Comparison of ENCODE assay signal across 27 cellular contexts in the genomic region with DNA sequence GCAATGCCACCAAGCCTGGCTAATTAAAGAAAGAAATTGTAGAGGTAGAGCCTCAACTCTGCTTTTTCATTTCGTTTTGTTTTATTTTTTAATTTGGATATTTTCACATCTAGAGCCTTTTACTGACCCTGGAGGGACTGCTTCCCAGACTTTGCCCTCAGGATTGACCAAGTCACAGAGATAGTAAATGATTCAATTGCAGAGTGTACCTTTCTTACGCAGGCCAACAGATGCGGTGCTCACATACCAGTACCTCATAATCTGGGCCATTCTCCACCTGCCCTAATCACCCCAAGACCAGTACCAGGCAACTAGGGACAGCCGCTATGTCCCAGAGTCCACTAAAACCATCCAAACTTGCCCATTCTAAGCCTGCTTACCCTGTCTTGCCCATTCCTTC.
DNase-seq lines count a peak whose midpoint lies in the region; ATAC-seq, FAIRE-seq and TF ChIP-seq lines count a peak whose summit lies in the region.
"Had no signal": no experiment of that assay in that cellular context is flagged by ENCODE, and none has a peak within 500 bp of the region (broad histone marks: within the 10 kb centered on the region; RNA-seq: fewer than 3 reads in every experiment).

No MANE protein-coding gene starts in this region.

- no peak for TF ChIP-seq EP300 in HepG2 (IDR thresholded peaks at IDR 0.05; ENCODE audit: low read depth in 2 of 2, low read length in 2 of 2)
- no peak for TF ChIP-seq EP300 in HepG2 (CRISPR knock-in tag; IDR thresholded peaks at IDR 0.05; ENCODE audit: borderline replicate concordance)

- ATAC-seq in HepG2 = no peak; the same call in 2 of the 3 replicates
- peak; percentile 89 for ATAC-seq in left lobe of liver
- no peak for ATAC-seq in GM23338
- ATAC-seq: GM12878 had no signal

- H3K4me1 ChIP-seq in liver (ENCODE audit: control insufficient read depth in 4 of 4, insufficient read depth in 4 of 4, low read length in 3 of 4) (peaks cover 2 to 6% (median 5%) of the 10 kb centered on the region in 4 donors), HepG2 (ENCODE audit: insufficient read depth, low read length) (peaks cover 4% of the 10 kb centered on the region; the same call in 1 of the 2 replicates), trophoblast cell (ENCODE audit: control insufficient read depth in 1 of 2, insufficient read depth in 2 of 2, low read length in 2 of 2) (peaks cover 0 to 6% of the 10 kb centered on the region in 2 experiments), GM23338 (ENCODE audit: insufficient read depth) (no peaks in the 10 kb centered on the region; the same call in 1 of the 2 replicates)
- H3K4me1 ChIP-seq: BE2C, BLaER1 had no signal

- H3K4me2 ChIP-seq in HepG2 (ENCODE audit: low read depth, low read length) = no peak overlapping the region
- H3K4me2 ChIP-seq in trophoblast cell (ENCODE audit: low read length) = no peak overlapping the region
- H3K4me2 ChIP-seq in GM23338 = no peak overlapping the region
- H3K4me2 ChIP-seq: BLaER1 had no signal

- H3K27me3 ChIP-seq in liver (ENCODE audit: control insufficient read depth in 4 of 4, insufficient read depth in 4 of 4, low read length in 3 of 4) = no peaks in the 10 kb centered on the region
- peaks cover 0 to 9% of the 10 kb centered on the region in 2 experiments; a peak in 1 of 5 replicates for H3K27me3 ChIP-seq in HepG2 (ENCODE audit: control insufficient read depth in 1 of 2, insufficient read depth in 2 of 2, low read length in 2 of 2)
- H3K27me3 ChIP-seq in trophoblast cell (ENCODE audit: insufficient read depth, low read length) = no peaks in the 10 kb centered on the region
- no peaks in the 10 kb centered on the region for H3K27me3 ChIP-seq in GM23338 (ENCODE audit: insufficient read depth)
- H3K27me3 ChIP-seq: BE2C, BLaER1 had no signal

- no peak overlapping the region for H4K91ac ChIP-seq in trophoblast cell (ENCODE audit: low read depth, low read length)

- H3K14ac ChIP-seq in trophoblast cell (ENCODE audit: low read length) = peak overlapping the region; percentile 34

- H3K23ac ChIP-seq in trophoblast cell (ENCODE audit: low read length) = no peak overlapping the region

- H3K79me1 ChIP-seq in trophoblast cell (ENCODE audit: low read length) = peaks cover 4% of the 10 kb centered on the region

- no peak overlapping the region for H4K8ac ChIP-seq in trophoblast cell (ENCODE audit: low read depth, low read length)

- H3K9me3 Mint-ChIP-seq in GM23338 = no peaks in the 10 kb centered on the region; the same call in 2 of the 3 replicates
- H3K9me3 Mint-ChIP-seq: CD4-positive, alpha-beta memory T cell had no signal

- H3K9ac ChIP-seq in liver (ENCODE audit: low read depth in 1 of 2, low read length in 2 of 2) (no peak overlapping the region), HepG2 (ENCODE audit: insufficient read depth, low read depth, low read length) (no peak overlapping the region), trophoblast cell (ENCODE audit: low read length) (no peak overlapping the region)
- H3K9ac ChIP-seq: BLaER1 had no signal

- CTCF ChIA-PET in HepG2 (lab: Yijun Ruan, JAX; ENCODE audit: low intra/inter-chr PET ratio, low total read pairs) = no interaction called here

- peaks cover 4% of the 10 kb centered on the region; the same call in 1 of the 3 replicates for H3K4me1 Mint-ChIP-seq in GM23338
- H3K4me1 Mint-ChIP-seq: CD14-positive monocyte; CD4-positive, alpha-beta memory T cell; CD4-positive, CD25-positive, alpha-beta regulatory T cell; CD8-positive, alpha-beta memory T cell had no signal

- H3K4ac ChIP-seq in trophoblast cell (ENCODE audit: low read depth, low read length) = no peak overlapping the region

- H4K20me1 ChIP-seq in HepG2 (ENCODE audit: insufficient read depth, low read length) (no peaks in the 10 kb centered on the region), GM23338 (replicated peaks; ENCODE audit: insufficient read depth) (no peaks in the 10 kb centered on the region)
- H4K20me1 ChIP-seq: BLaER1 had no signal

- H3K36me3 ChIP-seq in liver (ENCODE audit: control insufficient read depth in 4 of 4, insufficient read depth in 3 of 4, low read depth in 1 of 4, low read length in 3 of 4) (no peaks in the 10 kb centered on the region), HepG2 (replicated peaks in 1 of 2; ENCODE audit: control insufficient read depth in 1 of 2, insufficient read depth in 2 of 2, low read length in 2 of 2) (no peaks in the 10 kb centered on the region), trophoblast cell (ENCODE audit: control insufficient read depth in 1 of 2, insufficient read depth in 2 of 2, low read length in 2 of 2) (no peaks in the 10 kb centered on the region), GM23338 (ENCODE audit: insufficient read depth) (no peaks in the 10 kb centered on the region)
- H3K36me3 ChIP-seq: BE2C, BLaER1 had no signal

- H3K27ac Mint-ChIP-seq in GM23338 = no peak overlapping the region
- H3K27ac Mint-ChIP-seq: CD14-positive monocyte; CD4-positive, alpha-beta memory T cell; CD4-positive, CD25-positive, alpha-beta regulatory T cell; CD8-positive, alpha-beta memory T cell had no signal

- in situ Hi-C loops in HepG2 (cut with HindIII; ENCODE audit: extremely low pct_ligation_motif_present, low pct_unique_long_range_greater_than_20kb) = no loop called here

- H3F3A ChIP-seq in GM23338 (replicated peaks; ENCODE audit: low read depth) = no peaks in the 10 kb centered on the region

- no TSS peak for BruUV-seq in HepG2 (replicated peaks; lab: Mats Ljungman, UMichigan)

- H2BK5ac ChIP-seq in trophoblast cell (ENCODE audit: low read depth, low read length, poor library complexity) = no peak overlapping the region

- peaks cover 2% of the 10 kb centered on the region for H3K27me3 Mint-ChIP-seq in GM23338 (ENCODE audit: insufficient read depth, low read depth, poor library complexity)
- H3K27me3 Mint-ChIP-seq: CD4-positive, alpha-beta memory T cell; CD4-positive, CD25-positive, alpha-beta regulatory T cell had no signal

- H3K4me3 Mint-ChIP-seq in GM23338 = no peak overlapping the region
- H3K4me3 Mint-ChIP-seq: CD14-positive monocyte; CD4-positive, alpha-beta memory T cell; CD4-positive, CD25-positive, alpha-beta regulatory T cell; CD8-positive, alpha-beta memory T cell had no signal

- POLR2A ChIA-PET in HepG2 (lab: Yijun Ruan, JAX) = no interaction called here

- FAIRE-seq in HepG2 (lab: Jason Lieb, UNC) = no peak
- FAIRE-seq: A204.1, GM12878, GM12892, GM18507 had no signal

- H2BK12ac ChIP-seq in trophoblast cell (ENCODE audit: low read length) = no peak overlapping the region

- H3K79me2 ChIP-seq in HepG2 (ENCODE audit: insufficient read depth, low read length) = no peaks in the 10 kb centered on the region
- no peaks in the 10 kb centered on the region for H3K79me2 ChIP-seq in trophoblast cell (ENCODE audit: control insufficient read depth, insufficient read depth, low read length, poor library complexity)
- H3K79me2 ChIP-seq in GM23338 (replicated peaks; ENCODE audit: insufficient read depth) = no peaks in the 10 kb centered on the region

- no peak overlapping the region for H2AK5ac ChIP-seq in trophoblast cell (ENCODE audit: low read length)

- no peak overlapping the region for H4K12ac ChIP-seq in trophoblast cell (ENCODE audit: low read depth, low read length)

- DNase-seq in HepG2 (ENCODE audit: low spot score) (no peak), left lobe of liver (ENCODE audit: low spot score) (no peak), trophoblast cell (no peak), NCI-H146 treated with DMSO at 0.1 percent for 48 hours (lab: John Stamatoyannopoulos, UW; ENCODE audit: unreplicated experiment) (no peak), GM23338 (ENCODE audit: low spot score) (no peak)
- DNase-seq: 8988T; ACHN; BE2C; C1 segment of cervical spinal cord; CD4-positive, alpha-beta memory T cell; CD4-positive, CD25-positive, alpha-beta regulatory T cell; CD8-positive, alpha-beta memory T cell; COR-L47; DMS 273 treated with DMSO at 0.1 percent for 48 hours; DMS153; DMS53; DMS79; DND-41; EL; GDM1 had no signal

- 39% methylated on average over 4 of the region's 4 CpGs for WGBS in liver
- 24% methylated on average over 4 of the region's 4 CpGs for WGBS in HepG2 (ENCODE audit: low lambda C conversion rate)
- no CpG with 5 or more reads among the region's 4 CpGs for WGBS in trophoblast cell (ENCODE audit: extremely low coverage, insufficient coverage, insufficient read length)

- H2AFZ ChIP-seq in HepG2 (ENCODE audit: low read length) (no peak overlapping the region), trophoblast cell (ENCODE audit: insufficient read depth, low read length, poor library complexity) (no peak overlapping the region), GM23338 (no peak overlapping the region)

- H3K36me3 Mint-ChIP-seq in GM23338 (ENCODE audit: low read depth) = no peaks in the 10 kb centered on the region
- H3K36me3 Mint-ChIP-seq: CD14-positive monocyte; CD4-positive, alpha-beta memory T cell; CD4-positive, CD25-positive, alpha-beta regulatory T cell; CD8-positive, alpha-beta memory T cell had no signal

- H3K9me3 ChIP-seq in liver (ENCODE audit: control insufficient read depth in 4 of 4, low read length in 3 of 4) = no peaks in the 10 kb centered on the region
- no peaks in the 10 kb centered on the region for H3K9me3 ChIP-seq in HepG2 (ENCODE audit: low read length)
- H3K9me3 ChIP-seq in trophoblast cell (ENCODE audit: insufficient read depth, low read depth, low read length) = no peaks in the 10 kb centered on the region
- H3K9me3 ChIP-seq: BE2C, BLaER1 had no signal

- H3K27ac ChIP-seq in liver (ENCODE audit: low read depth in 1 of 2, low read length in 2 of 2) = no peak overlapping the region
- no peak overlapping the region for H3K27ac ChIP-seq in HepG2 (ENCODE audit: extremely low read length, insufficient read depth, low read length)
- H3K27ac ChIP-seq in trophoblast cell (ENCODE audit: low read depth, low read length) = no peak overlapping the region
- H3K27ac ChIP-seq in GM23338 (ENCODE audit: low read depth) = no peak overlapping the region
- H3K27ac ChIP-seq: BLaER1 had no signal

- H3K18ac ChIP-seq in trophoblast cell (ENCODE audit: low read length) = no peak overlapping the region

- intact Hi-C loops in HepG2 (cut with micrococcal nuclease; ENCODE audit: unreplicated experiment) = no loop called here

- no peak for TF ChIP-seq POLR2A in HepG2 (IDR thresholded peaks at IDR 0.05; ENCODE audit: insufficient read depth in 1 of 2, low read depth in 2 of 2, low read length in 2 of 2)

- no peak overlapping the region for H2BK120ac ChIP-seq in trophoblast cell (ENCODE audit: insufficient read depth, low read length, poor library complexity)

- H3K4me3 ChIP-seq in liver (ENCODE audit: low read depth in 1 of 3, low read length in 3 of 3) (no peak overlapping the region), HepG2 (replicated peaks in 1 of 3; ENCODE audit: insufficient read depth in 1 of 3, low read depth in 2 of 3, low read length in 3 of 3) (no peak overlapping the region), trophoblast cell (ENCODE audit: low read depth, low read length) (no peak overlapping the region), GM23338 (no peak overlapping the region)
- H3K4me3 ChIP-seq: BLaER1, GM12878 had no signal

- TF ChIP-seq RAD21 in liver (IDR thresholded peaks at IDR 0.05) (no peak), HepG2 (CRISPR knock-in tag; IDR thresholded peaks at IDR 0.05) (no peak)

- 0 out of 2 replicates have a peak, but pooled peaks cover 10% of the 10 kb centered on the region for H3K9me2 ChIP-seq in GM23338 (ENCODE audit: insufficient read depth)

- TF ChIP-seq CTCF in liver (IDR thresholded peaks at IDR 0.05; ENCODE audit: low read depth, low read length, missing input control) (no peak), HepG2 (CRISPR knock-in tag; IDR thresholded peaks at IDR 0.05) (no peak), GM23338 (conservative IDR thresholded peaks at IDR 0.05; ENCODE audit: low read depth in 2 of 2) (no peak)
